Comparison of ENCODE assay signal across 14 cellular contexts in the genomic region with DNA sequence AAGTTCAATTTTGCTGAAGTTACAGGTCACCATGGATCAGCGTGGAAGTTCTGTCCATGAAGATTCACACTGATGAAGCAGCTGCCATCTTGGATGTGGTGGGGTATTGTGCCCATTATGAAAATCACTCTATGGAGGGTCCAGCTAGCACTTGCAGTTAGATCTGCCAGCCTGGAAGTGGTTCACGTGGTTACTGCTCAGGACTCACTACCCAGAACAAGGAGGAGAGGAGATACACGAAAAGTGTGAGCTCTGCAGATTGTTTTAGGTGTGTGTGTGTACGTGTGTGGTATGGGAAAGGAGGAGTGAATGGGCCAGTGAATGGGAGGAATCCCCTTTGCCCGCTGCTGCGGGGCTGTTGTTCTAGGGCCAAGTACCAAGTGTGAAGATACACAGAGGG.
DNase-seq lines count a peak whose midpoint lies in the region; ATAC-seq and TF ChIP-seq lines count a peak whose summit lies in the region.
"Had no signal": no experiment of that assay in that cellular context is flagged by ENCODE, and none has a peak within 500 bp of the region (broad histone marks: within the 10 kb centered on the region; RNA-seq: fewer than 3 reads in every experiment).

No MANE protein-coding gene starts in this region.

- peak overlapping the region in 5 of 7 donors; percentile 18 to 70 (median 38) for H3K4me3 Mint-ChIP-seq in CD8-positive, alpha-beta memory T cell
- no peak overlapping the region for H3K4me3 Mint-ChIP-seq in activated CD4-positive, alpha-beta memory T cell treated with anti-CD3 and anti-CD28 coated beads for 36 hours

- no peaks in the 10 kb centered on the region for H3K27me3 Mint-ChIP-seq in CD8-positive, alpha-beta memory T cell
- H3K27me3 Mint-ChIP-seq in activated CD4-positive, alpha-beta memory T cell treated with anti-CD3 and anti-CD28 coated beads for 36 hours: no peaks in the 10 kb centered on the region

- no peaks in the 10 kb centered on the region for H3K36me3 ChIP-seq in CD8-positive, alpha-beta memory T cell (ENCODE audit: insufficient read depth, low read length)
- H3K36me3 ChIP-seq in brain microvascular endothelial cell (replicated peaks): no peaks in the 10 kb centered on the region

- CTCF ChIA-PET in CD8-positive, alpha-beta memory T cell (lab: Charles Lee): interaction anchor here (1.4 kb wide), 1 partner anchor 13 kb away, joined by 3 read pairs; no protein-coding TSS in a partner anchor
- CTCF ChIA-PET in activated CD4-positive, alpha-beta memory T cell treated with anti-CD3 and anti-CD28 coated beads for 36 hours (lab: Charles Lee): interaction anchor here (1.0 to 1.9 kb wide), 5 partner anchors 13 to 335 kb away, joined by 3 to 8 read pairs (median 4); no protein-coding TSS in a partner anchor
- CTCF ChIA-PET in GM10248 (lab: Yijun Ruan, JAX): no interaction called here

- peaks cover 51% of the 10 kb centered on the region for H3K4me1 ChIP-seq in CD8-positive, alpha-beta memory T cell (ENCODE audit: insufficient read depth, low read length)

- H3K27ac ChIP-seq in CD8-positive, alpha-beta memory T cell (ENCODE audit: low read depth, low read length): no peak overlapping the region
- no peak overlapping the region for H3K27ac ChIP-seq in brain microvascular endothelial cell

- peaks cover 14 to 15% of the 10 kb centered on the region in 2 donors for H3K36me3 Mint-ChIP-seq in activated naive CD4-positive, alpha-beta T cell treated with anti-CD3 and anti-CD28 coated beads, Interleukin-2, amount 50 U/mL, for 72 hours
- no peaks in the 10 kb centered on the region for H3K36me3 Mint-ChIP-seq in CD8-positive, alpha-beta memory T cell
- peaks cover 2% of the 10 kb centered on the region for H3K36me3 Mint-ChIP-seq in activated CD4-positive, alpha-beta memory T cell treated with anti-CD3 and anti-CD28 coated beads for 36 hours

- H3K9me3 Mint-ChIP-seq in activated naive CD4-positive, alpha-beta T cell treated with anti-CD3 and anti-CD28 coated beads, Interleukin-2, amount 50 U/mL, for 72 hours: peaks cover 9 to 12% of the 10 kb centered on the region in 2 donors
- no peaks in the 10 kb centered on the region for H3K9me3 Mint-ChIP-seq in CD8-positive, alpha-beta memory T cell
- no peaks in the 10 kb centered on the region for H3K9me3 Mint-ChIP-seq in activated CD4-positive, alpha-beta memory T cell treated with anti-CD3 and anti-CD28 coated beads for 36 hours

- H3K4me1 Mint-ChIP-seq in CD8-positive, alpha-beta memory T cell: peaks cover 56 to 59% (median 58%) of the 10 kb centered on the region in 3 donors
- peaks cover 97% of the 10 kb centered on the region for H3K4me1 Mint-ChIP-seq in activated CD4-positive, alpha-beta memory T cell treated with anti-CD3 and anti-CD28 coated beads for 36 hours (ENCODE audit: low read depth)

- intact Hi-C loops in activated CD4-positive, alpha-beta memory T cell treated with anti-CD3 and anti-CD28 coated beads for 36 hours (cut with micrococcal nuclease): loop anchor here (5.0 kb wide), 4 partner anchors 105 to 560 kb away; no protein-coding TSS in a partner anchor

- no peaks in the 10 kb centered on the region for H3K27me3 ChIP-seq in CD8-positive, alpha-beta memory T cell (ENCODE audit: insufficient read depth, low read length, poor library complexity, severe bottlenecking)
- no peaks in the 10 kb centered on the region for H3K27me3 ChIP-seq in brain microvascular endothelial cell (replicated peaks)

- no peak overlapping the region for H3K4me3 ChIP-seq in CD8-positive, alpha-beta memory T cell (ENCODE audit: low read length)
- H3K4me3 ChIP-seq in brain microvascular endothelial cell (ENCODE audit: low read depth, low read length): no peak overlapping the region
- H3K4me3 ChIP-seq: GM12878, K562 had no signal

- TF ChIP-seq CTCF in brain microvascular endothelial cell (IDR thresholded peaks at IDR 0.05; ENCODE audit: low read depth, low read length, missing control alignments) (no peak), GM10248 (IDR thresholded peaks at IDR 0.05; ENCODE audit: control extremely low read depth, extremely low read depth, low read depth, missing control alignments) (no peak)

- no peaks in the 10 kb centered on the region for H3K9me3 ChIP-seq in CD8-positive, alpha-beta memory T cell (ENCODE audit: low read length)

- POLR2A ChIA-PET in CD8-positive, alpha-beta memory T cell (lab: Charles Lee): no interaction called here
- POLR2A ChIA-PET in activated CD4-positive, alpha-beta memory T cell treated with anti-CD3 and anti-CD28 coated beads for 36 hours (lab: Charles Lee): interaction anchor here (1.2 to 6.1 kb wide), 7 partner anchors 12 to 333 kb away, joined by 3 to 68 read pairs (median 8); a partner anchor contains a TSS
- POLR2A ChIA-PET in GM10248 (lab: Yijun Ruan, JAX): no interaction called here

- no peak for DNase-seq in activated naive CD4-positive, alpha-beta T cell treated with anti-CD3 and anti-CD28 coated beads, Interleukin-2, amount 50 U/mL, for 72 hours (ENCODE audit: low spot score in 2 of 2)
- DNase-seq in activated naive CD4-positive, alpha-beta T cell (lab: John Stamatoyannopoulos, UW): no peak
- DNase-seq in CD8-positive, alpha-beta memory T cell: no peak
- no peak for DNase-seq in activated CD4-positive, alpha-beta memory T cell treated with anti-CD3 and anti-CD28 coated beads for 36 hours
- DNase-seq in islet precursor cell (peak; percentile 7), brain microvascular endothelial cell (no peak), GM10248 (ENCODE audit: extremely low spot score) (no peak)
- DNase-seq: DMS79 treated with DMSO at 0.1 percent for 48 hours, GOT3, NCI-H187, NCI-H526 treated with DMSO at 0.1 percent for 48 hours, Right ventricle myocardium superior had no signal

- H3K27ac Mint-ChIP-seq in activated naive CD4-positive, alpha-beta T cell treated with anti-CD3 and anti-CD28 coated beads, Interleukin-2, amount 50 U/mL, for 72 hours: peak overlapping the region; percentile 62 to 81
- peak overlapping the region; percentile 18 to 98 (median 64) for H3K27ac Mint-ChIP-seq in CD8-positive, alpha-beta memory T cell
- peak overlapping the region; percentile 98 for H3K27ac Mint-ChIP-seq in activated CD4-positive, alpha-beta memory T cell treated with anti-CD3 and anti-CD28 coated beads for 36 hours

- ATAC-seq in activated naive CD4-positive, alpha-beta T cell treated with anti-CD3 and anti-CD28 coated beads, Interleukin-2, amount 50 U/mL, for 72 hours: no peak
- ATAC-seq: GM12878, K562 had no signal

- in situ Hi-C loops in brain microvascular endothelial cell (cut with HindIII; ENCODE audit: low pct_ligation_motif_present, low sequenced_read_pairs): no loop called here
